In the genomic region with DNA sequence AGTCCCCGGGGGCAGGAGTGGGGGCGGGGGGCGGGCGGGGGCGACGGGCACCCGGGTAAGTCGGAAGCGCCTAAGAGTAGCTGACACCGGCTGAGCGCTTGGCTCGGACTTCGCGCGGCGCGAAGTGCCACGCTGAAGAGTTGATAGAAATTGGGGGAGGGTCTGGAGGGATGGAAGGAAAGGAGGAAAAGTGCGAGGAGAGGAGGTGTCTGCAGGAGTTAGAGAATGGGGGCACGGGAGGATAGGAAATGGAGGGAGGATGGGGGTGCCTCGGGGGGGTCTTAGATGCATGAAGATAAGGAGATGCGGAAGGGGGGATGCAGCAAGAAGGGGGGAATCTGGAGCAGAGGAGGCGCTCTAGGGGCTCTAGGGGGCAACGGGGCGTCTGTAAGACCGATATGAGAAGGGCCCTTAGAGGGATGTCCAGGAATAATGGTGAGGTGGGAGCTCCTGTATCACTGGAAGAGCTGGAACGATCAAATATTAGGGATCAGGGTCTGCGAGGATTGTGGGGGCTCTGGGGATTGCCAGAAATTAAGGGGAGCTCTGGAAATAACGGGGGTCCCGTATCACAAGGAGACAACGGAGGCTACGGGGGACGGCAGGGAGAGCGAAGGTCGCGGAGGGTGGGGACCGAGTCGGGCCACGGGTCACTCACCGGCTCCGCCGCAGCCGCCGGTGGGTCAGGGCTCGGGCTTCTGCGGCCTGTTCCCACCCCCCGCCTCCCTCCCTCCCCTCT, we compare ENCODE assay signal across 8 cellular contexts. TPM values are rescaled to one million over a fixed set of nuclear protein-coding genes. Genes with fewer than 3 reads are reported as not detected.
A peak's percentile ranks its signal among the peaks of the same experiment; 100 is the strongest.
DNase-seq lines count a peak whose midpoint lies in the region; ATAC-seq and FAIRE-seq lines count a peak whose summit lies in the region.

A gene with protein sequence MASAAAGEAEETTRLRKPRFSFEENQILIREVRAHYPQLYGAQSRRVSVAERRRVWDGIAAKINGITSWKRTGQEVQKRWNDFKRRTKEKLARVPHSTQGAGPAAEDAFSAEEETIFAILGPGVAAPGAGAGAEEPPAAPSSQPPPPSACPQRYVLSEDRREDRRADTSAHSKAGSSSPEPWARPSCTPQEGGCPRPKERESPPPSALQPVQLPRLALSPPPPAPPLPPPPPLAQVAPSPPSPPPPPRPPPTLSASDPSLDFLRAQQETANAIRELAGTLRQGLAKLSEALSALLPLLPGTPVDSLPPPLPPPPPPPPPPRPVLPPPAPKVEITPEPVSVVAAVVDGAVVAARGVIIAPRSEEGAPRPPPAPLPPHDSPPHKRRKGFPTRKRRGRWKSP (minus strand): TSS at position 702 of the 739 bp plus-strand sequence. CDS start 840 bp downstream, outside the sequence.

- H3K9ac ChIP-seq in BLaER1 = peak within 1 kb of the TSS; percentile 86
- peak within 1 kb of the TSS; percentile 96 for H3K9ac ChIP-seq in adipocyte (ENCODE audit: low read length)

- H3K27me3 ChIP-seq in BLaER1 (no peaks in the 10 kb centered on the region), adipocyte (replicated peaks; ENCODE audit: control insufficient read depth, insufficient read depth, low read length) (no peaks in the 10 kb centered on the region)

- DNase-seq in Jurkat, Clone E6-1 (ENCODE audit: low read depth, low spot score) = no peak
- peak; percentile 25 for DNase-seq in adipocyte (ENCODE audit: low read depth)
- DNase-seq in stimulated activated naive CD8-positive, alpha-beta T cell treated with anti-CD3 and anti-CD28 coated beads, Interleukin-15, Interleukin-2, amounts not matched to agents 100 U/mL and 50 U/mL, for 24 hours = peak; percentile 27
- DNase-seq in NCI-H2081 (lab: John Stamatoyannopoulos, UW) = no peak
- DNase-seq in urothelium cell line (ENCODE audit: low spot score) = no peak

- no peaks in the 10 kb centered on the region for H3K9me3 ChIP-seq in BLaER1
- H3K9me3 ChIP-seq in adipocyte (ENCODE audit: control insufficient read depth, low read length) = no peaks in the 10 kb centered on the region
- H3K9me3 ChIP-seq in iPS-18c (ENCODE audit: control insufficient read depth, insufficient read depth, low read length) = peaks cover 2% of the 10 kb centered on the region

- H3K27ac ChIP-seq in BLaER1 = peak within 1 kb of the TSS; percentile 72

- ATAC-seq in stimulated activated naive CD8-positive, alpha-beta T cell treated with anti-CD3 and anti-CD28 coated beads, Interleukin-15, Interleukin-2, amounts not matched to agents 100 U/mL and 50 U/mL, for 24 hours = no peak
- ATAC-seq in GM21367 (IDR thresholded peaks at IDR 0.05; ENCODE audit: unreplicated experiment) = no peak

- H3K4me1 ChIP-seq in BLaER1 (peaks cover 20% of the 10 kb centered on the region), adipocyte (ENCODE audit: control insufficient read depth, insufficient read depth, low read length) (peaks cover 28% of the 10 kb centered on the region)

- H3K4me2 ChIP-seq in BLaER1 = peak within 1 kb of the TSS; percentile 96

- H3K4me3 ChIP-seq in BLaER1 = peak within 1 kb of the TSS; percentile 86
- peak within 1 kb of the TSS; percentile 90 for H3K4me3 ChIP-seq in Jurkat, Clone E6-1 (ENCODE audit: low read length)
- peak within 1 kb of the TSS; percentile 98 for H3K4me3 ChIP-seq in adipocyte (ENCODE audit: low read length)
- H3K4me3 ChIP-seq in iPS-18c (ENCODE audit: insufficient read depth, low read depth, low read length) = peak within 1 kb of the TSS; percentile 76

- FAIRE-seq in urothelium cell line (lab: Jason Lieb, UNC) = no peak

- H3K36me3 ChIP-seq in BLaER1 = peaks cover 34% of the 10 kb centered on the region
- H3K36me3 ChIP-seq in adipocyte (ENCODE audit: control insufficient read depth, insufficient read depth, low read length, severe bottlenecking) = peaks cover 21% of the 10 kb centered on the region

- H4K20me1 ChIP-seq in BLaER1 = peaks cover 28% of the 10 kb centered on the region

RNA-seq across cellular contexts. Expression of the gene that starts here (rescaled TPM):
- polyA plus RNA-seq in Jurkat, Clone E6-1 (2012; ENCODE audit: insufficient read depth, insufficient read length) = 18.3 TPM

Comparison
In these comparisons a context has a peak if more than half of its experiments do, and no peak if none do; other contexts are left out.
1. DNase-seq: peak in adipocyte (single experiment) and stimulated activated naive CD8-positive, alpha-beta T cell treated with anti-CD3 and anti-CD28 coated beads, Interleukin-15, Interleukin-2, amounts not matched to agents 100 U/mL and 50 U/mL, for 24 hours (single experiment); none in Jurkat, Clone E6-1 (single experiment), NCI-H2081 (0 of 2) and urothelium cell line (single experiment).
2. Peak in every context shown above with its lines, with median percentiles within 50 percentile points of each other: H3K4me3 ChIP-seq.